Comparison of ENCODE assay signal across 25 cellular contexts in genomic region chr2:176317246-176318065, GRCh38. TPM values are rescaled to one million over a fixed set of nuclear protein-coding genes. Genes with fewer than 3 reads are reported as not detected.
DNase-seq lines count a peak whose midpoint lies in the region; ATAC-seq, FAIRE-seq and TF ChIP-seq lines count a peak whose summit lies in the region.
"Had no signal": no experiment of that assay in that cellular context is flagged by ENCODE, and none has a peak within 500 bp of the region (broad histone marks: within the 10 kb centered on the region; RNA-seq: fewer than 3 reads in every experiment).

No MANE protein-coding gene starts in this region.

- RAD21 ChIA-PET in GM12878 (lab: Charles Lee; ENCODE audit: unreplicated experiment) = no interaction called here

- BruUV-seq in GM12878 (replicated peaks; lab: Mats Ljungman, UMichigan) = no TSS peak

- H3K36me3 Mint-ChIP-seq in osteocyte (ENCODE audit: unreplicated experiment) = peaks cover 10% of the 10 kb centered on the region

- H3K9ac ChIP-seq in GM12878 (ENCODE audit: control insufficient read depth, insufficient read depth, low read length) = no peak overlapping the region
- H3K9ac ChIP-seq: BLaER1 had no signal

- CTCF ChIA-PET in GM12878 (lab: Yijun Ruan, JAX) = interaction anchor here (0.5 to 2.0 kb wide), 2 partner anchors 13 to 137 kb away, joined by 3 to 5 read pairs; no protein-coding TSS in a partner anchor

- H3K4me2 ChIP-seq in GM12878 (ENCODE audit: control insufficient read depth, insufficient read depth) = peak overlapping the region; percentile 41
- H3K4me2 ChIP-seq: BLaER1 had no signal

- H3K4me3 ChIP-seq in GM12878 (no peak overlapping the region), heart right ventricle (no peak overlapping the region)
- H3K4me3 ChIP-seq: BLaER1, esophagus squamous epithelium, mucosa of descending colon, skin epidermis, thyroid gland had no signal

- TF ChIP-seq CTCF in GM12878 (IDR thresholded peaks at IDR 0.05 in 2 of 3, conservative IDR thresholded peaks at IDR 0.05 in 1 of 3; ENCODE audit: control insufficient read depth in 2 of 3, extremely low read depth in 1 of 3, insufficient read depth in 1 of 3, low read depth in 3 of 3, low read length in 3 of 3) (no peak), osteocyte (IDR thresholded peaks at IDR 0.05) (no peak), heart right ventricle (IDR thresholded peaks at IDR 0.05) (no peak)

- no peak overlapping the region for H2AFZ ChIP-seq in GM12878 (ENCODE audit: control insufficient read depth, low read depth, low read length)

- no peaks in the 10 kb centered on the region for H3K9me3 ChIP-seq in GM12878 (replicated peaks; ENCODE audit: control insufficient read depth, insufficient read depth, low read length)
- H3K9me3 ChIP-seq in heart right ventricle = no peaks in the 10 kb centered on the region
- H3K9me3 ChIP-seq: BLaER1, esophagus squamous epithelium, mucosa of descending colon, thyroid gland had no signal

- no peaks in the 10 kb centered on the region for H3K79me2 ChIP-seq in GM12878 (ENCODE audit: control insufficient read depth, insufficient read depth, low read length)

- SMC1A ChIA-PET in GM12878 (lab: Charles Lee; ENCODE audit: uncharacterized antibody, unreplicated experiment) = interaction anchor here (1.6 kb wide), 1 partner anchor 23 kb away, joined by 3 read pairs; no protein-coding TSS in a partner anchor

- H3K36me3 ChIP-seq in GM12878 (ENCODE audit: control insufficient read depth in 2 of 2, insufficient read depth in 2 of 2, low read length in 1 of 2) (no peaks in the 10 kb centered on the region; a peak in 1 of 4 replicates), heart right ventricle (peaks cover 0 to 19% (median 0%) of the 10 kb centered on the region in 9 donors)
- H3K36me3 ChIP-seq: BLaER1, brain microvascular endothelial cell, thyroid gland had no signal

- no peaks in the 10 kb centered on the region for H3K27me3 Mint-ChIP-seq in osteocyte (ENCODE audit: unreplicated experiment)
- H3K27me3 Mint-ChIP-seq: activated CD4-positive, alpha-beta T cell treated with anti-CD3 and anti-CD28 coated beads, Interleukin-2, amount 10 ng/mL, durations not matched to agents 7 days and 5 days; activated naive CD8-positive, alpha-beta T cell treated with anti-CD3 and anti-CD28 coated beads, Interleukin-2, amount 50 U/mL, for 24 hours had no signal

- in situ Hi-C loops in GM12878 (cut with MboI) = no loop called here

- TF ChIP-seq EP300 in GM12878 (IDR thresholded peaks at IDR 0.05; ENCODE audit: borderline replicate concordance in 1 of 2, control insufficient read depth in 1 of 2, low read depth in 2 of 2, low read length in 2 of 2) = no peak

- H3K4me1 Mint-ChIP-seq in osteocyte (ENCODE audit: unreplicated experiment) = peaks cover 5% of the 10 kb centered on the region
- H3K4me1 Mint-ChIP-seq: activated naive CD8-positive, alpha-beta T cell treated with anti-CD3 and anti-CD28 coated beads, Interleukin-2, amount 50 U/mL, for 24 hours had no signal

- H3K4me3 Mint-ChIP-seq in osteocyte (ENCODE audit: unreplicated experiment) = no peak overlapping the region
- H3K4me3 Mint-ChIP-seq: activated CD4-positive, alpha-beta T cell treated with anti-CD3 and anti-CD28 coated beads, Interleukin-2, amount 10 ng/mL, durations not matched to agents 7 days and 5 days; activated naive CD8-positive, alpha-beta T cell treated with anti-CD3 and anti-CD28 coated beads, Interleukin-2, amount 50 U/mL, for 24 hours had no signal

- ATAC-seq in GM12878 (peak; percentile 38; the same call in 2 of the 3 replicates), GM21576 (IDR thresholded peaks at IDR 0.05; ENCODE audit: unreplicated experiment) (no peak), heart right ventricle (no peak)
- ATAC-seq: activated naive CD8-positive, alpha-beta T cell treated with anti-CD3 and anti-CD28 coated beads, Interleukin-2, amount 50 U/mL, for 24 hours; mucosa of descending colon; stimulated activated naive CD8-positive, alpha-beta T cell treated with anti-CD3 and anti-CD28 coated beads, Interleukin-15, Interleukin-2, amounts not matched to agents 100 U/mL and 50 U/mL, for 24 hours had no signal

- H3K27ac Mint-ChIP-seq in osteocyte (ENCODE audit: unreplicated experiment) = peak overlapping the region; percentile 16
- H3K27ac Mint-ChIP-seq: activated CD4-positive, alpha-beta T cell treated with anti-CD3 and anti-CD28 coated beads, Interleukin-2, amount 10 ng/mL, durations not matched to agents 7 days and 5 days; activated naive CD8-positive, alpha-beta T cell treated with anti-CD3 and anti-CD28 coated beads, Interleukin-2, amount 50 U/mL, for 24 hours had no signal

- intact Hi-C loops in GM12878 (cut with micrococcal nuclease; ENCODE audit: unreplicated experiment) = no loop called here
- intact Hi-C loops in heart right ventricle (cut with DNase I) = no loop called here

- TF ChIP-seq RAD21 in GM12878 (IDR thresholded peaks at IDR 0.05; ENCODE audit: insufficient read depth, low read depth, low read length) = no peak

- DNase-seq in NCI-H510A treated with DMSO at 0.1 percent for 48 hours (lab: John Stamatoyannopoulos, UW) (peak; percentile 77), NCI-H510A (lab: John Stamatoyannopoulos, UW) (no peak), NCI-H2029 treated with DMSO at 0.1 percent for 48 hours (lab: John Stamatoyannopoulos, UW) (peak; percentile 80), GM12878 (ENCODE audit: low read depth, low spot score) (no peak), osteocyte (ENCODE audit: extremely low spot score, unreplicated experiment) (no peak), COLO668 (lab: John Stamatoyannopoulos, UW; ENCODE audit: unreplicated experiment) (no peak), heart right ventricle (no peak)
- DNase-seq: activated CD4-positive, alpha-beta T cell treated with anti-CD3 and anti-CD28 coated beads, Interleukin-2, amount 10 ng/mL, durations not matched to agents 7 days and 5 days; activated CD8-positive, alpha-beta memory T cell treated with anti-CD3 and anti-CD28 coated beads, Interleukin-2, amount 50 U/mL, for 4 hours; activated effector memory CD4-positive, alpha-beta T cell treated with Interleukin-2 at 50 U/mL for 16 hours; activated naive CD8-positive, alpha-beta T cell treated with anti-CD3 and anti-CD28 coated beads, Interleukin-2, amount 50 U/mL, for 24 hours; brain microvascular endothelial cell; effector memory CD4-positive, alpha-beta T cell; esophagus squamous epithelium; GDM1; H7; mucosa of descending colon; NCI-H1417 treated with DMSO at 0.1 percent for 48 hours; NCI-H524 treated with DMSO at 0.1 percent for 48 hours; stimulated activated naive CD8-positive, alpha-beta T cell treated with anti-CD3 and anti-CD28 coated beads, Interleukin-15, Interleukin-2, amounts not matched to agents 100 U/mL and 50 U/mL, for 24 hours; thyroid gland had no signal

- TF ChIP-seq POLR2A in GM12878 (IDR thresholded peaks at IDR 0.05; ENCODE audit: low read depth, low read length) = no peak

- H3K27me3 ChIP-seq in GM12878 (replicated peaks in 1 of 2; ENCODE audit: control insufficient read depth in 2 of 2, insufficient read depth in 2 of 2, low read length in 1 of 2) = no peaks in the 10 kb centered on the region
- H3K27me3 ChIP-seq in heart right ventricle = no peaks in the 10 kb centered on the region
- H3K27me3 ChIP-seq: BLaER1, brain microvascular endothelial cell, esophagus squamous epithelium, thyroid gland had no signal

- H3K27ac ChIP-seq in GM12878 (ENCODE audit: control insufficient read depth, insufficient read depth) (no peak overlapping the region), heart right ventricle (no peak overlapping the region)
- H3K27ac ChIP-seq: BLaER1, brain microvascular endothelial cell, esophagus squamous epithelium, skin epidermis, thyroid gland had no signal

- POLR2A ChIA-PET in GM12878 (lab: Charles Lee) = no interaction called here

- H4K20me1 ChIP-seq in GM12878 (ENCODE audit: control insufficient read depth, insufficient read depth) = no peaks in the 10 kb centered on the region
- H4K20me1 ChIP-seq: BLaER1 had no signal

- no peak for FAIRE-seq in GM12878 (lab: Jason Lieb, UNC)
- FAIRE-seq: D721Med had no signal

- 88% methylated on average over 1 of the region's 1 CpG for WGBS in GM12878 (ENCODE audit: insufficient coverage, insufficient replicate concordance, low lambda C conversion rate, missing lambda C conversion rate)
- WGBS in heart right ventricle, 2 donors = 81 to 91% methylated on average over 1 of the region's 1 CpG

- no peaks in the 10 kb centered on the region for H3K9me3 Mint-ChIP-seq in osteocyte (ENCODE audit: unreplicated experiment)
- H3K9me3 Mint-ChIP-seq: activated CD4-positive, alpha-beta T cell treated with anti-CD3 and anti-CD28 coated beads, Interleukin-2, amount 10 ng/mL, durations not matched to agents 7 days and 5 days; activated naive CD8-positive, alpha-beta T cell treated with anti-CD3 and anti-CD28 coated beads, Interleukin-2, amount 50 U/mL, for 24 hours had no signal

- H3K4me1 ChIP-seq in GM12878 (ENCODE audit: control insufficient read depth, insufficient read depth, low read length) = peaks cover 7% of the 10 kb centered on the region; the same call in 1 of the 2 replicates
- peaks cover 0 to 17% (median 0%) of the 10 kb centered on the region in 9 donors for H3K4me1 ChIP-seq in heart right ventricle
- H3K4me1 ChIP-seq: BLaER1, thyroid gland had no signal

TF ChIP-seq in GM12878, 131 proteins besides CTCF, POLR2A, EP300 and RAD21:
- no peak for TF ChIP-seq SREBF2 (IDR thresholded peaks at IDR 0.05; ENCODE audit: low read length)
- peak; percentile 12; the same call in 1 of the 2 replicates for TF ChIP-seq SPI1 (IDR thresholded peaks at IDR 0.05; ENCODE audit: borderline replicate concordance, insufficient read depth, low read depth, low read length)

RNA-seq across cellular contexts. Expression of gene MTX2, which starts 48.2 kb away (rescaled TPM):
- 11.1 and 12.2 TPM in 2 replicates for total RNA-seq in GM12878 (2013; cell fraction: nucleolus; rRNA removed)
- total RNA-seq in GM12878 (2014; rRNA removed) (52.5 and 65.9 TPM in 2 replicates), GM12878 (2014; rRNA removed; fragmentation: Illumina TruSeq; extraction: Trizol) (34.8 and 36.7 TPM in 2 replicates), GM12878 (2021) (26.8 and 29.0 TPM in 2 replicates), osteocyte (23.6 and 23.8 TPM in 2 replicates), heart right ventricle (10 to 100 TPM; 37.3 to 55.8 (median 46.8) TPM)
- 19.8 TPM for polyA plus RNA-seq in GM12878 (2011; ENCODE audit: low read depth)
- polyA plus RNA-seq in GM12878 (2011; rRNA removed) (61.2 and 88.5 TPM in 2 replicates), GM12878 (2014; fragmentation: Illumina TruSeq; extraction: Trizol) (63.4 and 68.1 TPM in 2 replicates), GM12878 (2014; fragmentation: Nextera tagmentation; extraction: Ambion mirVana) (10 to 100 TPM; 15.7 to 36.8 TPM), GM12878 (2014; rRNA removed) (44.8 and 48.7 TPM in 2 replicates), GM12878 (2016; fragmentation: Nextera tagmentation; extraction: Ambion mirVana) (10 to 100 TPM; 64.8 to 78.1 TPM), heart right ventricle (10 to 100 TPM; 57.0 to 65.2 TPM)
- polyA plus RNA-seq in GM12878 (2011; cell fraction: cytosol; rRNA removed) = 25.4 and 28.2 TPM in 2 replicates
- 25.1 and 32.8 TPM in 2 replicates for polyA plus RNA-seq in GM12878 (2011; cell fraction: nucleus; rRNA removed)
- 27.5 and 36.5 TPM in 2 replicates for polyA plus RNA-seq in GM12878 (2012)
- polyA minus RNA-seq in GM12878 (2011; rRNA and poly(A)+ RNA removed) = 22.2 and 29.7 TPM in 2 replicates
- 8.7 and 10.7 TPM in 2 replicates for polyA minus RNA-seq in GM12878 (2011; cell fraction: cytosol; rRNA and poly(A)+ RNA removed)
- 13.5 and 21.1 TPM in 2 replicates for polyA minus RNA-seq in GM12878 (2011; cell fraction: nucleus; rRNA and poly(A)+ RNA removed)

Comparison
In these comparisons a context has a peak if more than half of its experiments do, and no peak if none do; other contexts are left out.
1. DNase-seq: peak in NCI-H510A treated with DMSO at 0.1 percent for 48 hours (single experiment) and NCI-H2029 treated with DMSO at 0.1 percent for 48 hours (single experiment); none in NCI-H510A (single experiment), GM12878 (single experiment), osteocyte (single experiment), COLO668 (single experiment) and heart right ventricle (0 of 2).